Comparison of ENCODE assay signal across 1 cellular context in the genomic region with DNA sequence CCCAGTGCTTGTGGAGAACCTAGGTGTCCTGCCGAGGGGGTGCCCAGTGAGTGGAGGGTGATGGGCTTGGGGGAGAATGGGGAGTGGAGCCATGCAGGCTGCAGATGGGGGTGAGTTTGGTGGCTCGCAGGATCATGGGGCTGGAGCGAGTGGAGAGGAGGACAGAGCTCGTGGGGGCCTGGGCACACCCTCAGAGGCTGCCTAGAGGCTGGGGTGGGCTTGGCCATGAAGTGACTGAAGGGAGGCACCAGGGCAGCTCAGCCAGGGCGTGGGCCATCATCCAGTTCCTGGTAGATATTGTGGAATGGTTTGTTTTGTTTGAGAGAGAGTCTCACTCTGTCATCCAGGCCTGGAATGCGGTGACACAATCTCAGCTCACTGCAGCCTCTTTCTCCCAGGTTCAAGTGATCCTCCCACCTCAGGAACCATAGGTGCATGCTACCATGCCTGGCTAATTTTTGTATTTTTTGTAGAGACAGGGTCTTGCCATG.
TF ChIP-seq lines count a peak whose summit lies in the region.

No MANE protein-coding gene starts in this region.

TF ChIP-seq in HCT116, 20 proteins besides CTCF, POLR2A, EP300 and RAD21 (continued from another document):
- TF ChIP-seq, protein P1, sequence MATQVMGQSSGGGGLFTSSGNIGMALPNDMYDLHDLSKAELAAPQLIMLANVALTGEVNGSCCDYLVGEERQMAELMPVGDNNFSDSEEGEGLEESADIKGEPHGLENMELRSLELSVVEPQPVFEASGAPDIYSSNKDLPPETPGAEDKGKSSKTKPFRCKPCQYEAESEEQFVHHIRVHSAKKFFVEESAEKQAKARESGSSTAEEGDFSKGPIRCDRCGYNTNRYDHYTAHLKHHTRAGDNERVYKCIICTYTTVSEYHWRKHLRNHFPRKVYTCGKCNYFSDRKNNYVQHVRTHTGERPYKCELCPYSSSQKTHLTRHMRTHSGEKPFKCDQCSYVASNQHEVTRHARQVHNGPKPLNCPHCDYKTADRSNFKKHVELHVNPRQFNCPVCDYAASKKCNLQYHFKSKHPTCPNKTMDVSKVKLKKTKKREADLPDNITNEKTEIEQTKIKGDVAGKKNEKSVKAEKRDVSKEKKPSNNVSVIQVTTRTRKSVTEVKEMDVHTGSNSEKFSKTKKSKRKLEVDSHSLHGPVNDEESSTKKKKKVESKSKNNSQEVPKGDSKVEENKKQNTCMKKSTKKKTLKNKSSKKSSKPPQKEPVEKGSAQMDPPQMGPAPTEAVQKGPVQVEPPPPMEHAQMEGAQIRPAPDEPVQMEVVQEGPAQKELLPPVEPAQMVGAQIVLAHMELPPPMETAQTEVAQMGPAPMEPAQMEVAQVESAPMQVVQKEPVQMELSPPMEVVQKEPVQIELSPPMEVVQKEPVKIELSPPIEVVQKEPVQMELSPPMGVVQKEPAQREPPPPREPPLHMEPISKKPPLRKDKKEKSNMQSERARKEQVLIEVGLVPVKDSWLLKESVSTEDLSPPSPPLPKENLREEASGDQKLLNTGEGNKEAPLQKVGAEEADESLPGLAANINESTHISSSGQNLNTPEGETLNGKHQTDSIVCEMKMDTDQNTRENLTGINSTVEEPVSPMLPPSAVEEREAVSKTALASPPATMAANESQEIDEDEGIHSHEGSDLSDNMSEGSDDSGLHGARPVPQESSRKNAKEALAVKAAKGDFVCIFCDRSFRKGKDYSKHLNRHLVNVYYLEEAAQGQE (IDR thresholded peaks at IDR 0.05; ENCODE audit: low read depth): no peak
- TF ChIP-seq ELF1 (IDR thresholded peaks at IDR 0.05; ENCODE audit: borderline replicate concordance, low read depth) (no peak), YY1 (IDR thresholded peaks at IDR 0.05; ENCODE audit: extremely low read depth, insufficient replicate concordance, low read depth, low read length) (no peak)
